ENCODE assay signal across 7 cellular contexts in genomic region chr15:52112203-52112750, GRCh38. TPM values are rescaled to one million over a fixed set of nuclear protein-coding genes. Genes with fewer than 3 reads are reported as not detected.
DNase-seq lines count a peak whose midpoint lies in the region; ATAC-seq and TF ChIP-seq lines count a peak whose summit lies in the region.

No MANE protein-coding gene starts in this region.

- no peaks in the 10 kb centered on the region for H3K36me3 ChIP-seq in effector memory CD4-positive, alpha-beta T cell (ENCODE audit: control insufficient read depth, insufficient read depth, low read length)

- peaks cover 13% of the 10 kb centered on the region; the same call in 1 of the 2 replicates for H3K27me3 Mint-ChIP-seq in HFFc6 (ENCODE audit: insufficient read depth)
- H3K27me3 Mint-ChIP-seq in activated CD4-positive, alpha-beta T cell treated with anti-CD3 and anti-CD28 coated beads, Interleukin-2, amount 10 ng/mL, durations not matched to agents 7 days and 5 days, result peaks cover 44% of the 10 kb centered on the region

- peaks cover 7% of the 10 kb centered on the region for H3K4me1 ChIP-seq in effector memory CD4-positive, alpha-beta T cell (ENCODE audit: control insufficient read depth, insufficient read depth, low read length, poor library complexity, severe bottlenecking)

- no peak for DNase-seq in HFFc6
- DNase-seq in activated CD4-positive, alpha-beta T cell treated with anti-CD3 and anti-CD28 coated beads, Interleukin-2, amount 10 ng/mL, durations not matched to agents 7 days and 5 days, result peak; percentile 49
- peak in 2 of 3 donors; percentile 8 to 10 for DNase-seq in effector memory CD4-positive, alpha-beta T cell
- no peak for DNase-seq in omental fat pad (ENCODE audit: low spot score)
- DNase-seq in NCI-H2196 (lab: John Stamatoyannopoulos, UW; ENCODE audit: unreplicated experiment), result no peak
- no peak for DNase-seq in NCI-H446 (lab: John Stamatoyannopoulos, UW)

- POLR2A ChIA-PET in activated CD4-positive, alpha-beta T cell treated with anti-CD3 and anti-CD28 coated beads, Interleukin-2, amount 10 ng/mL, durations not matched to agents 7 days and 5 days (lab: Charles Lee), result no interaction called here

- TF ChIP-seq CTCF in HFFc6 (IDR thresholded peaks at IDR 0.05), result peak; percentile 15; the same call in 1 of the 2 replicates
- TF ChIP-seq CTCF in omental fat pad (IDR thresholded peaks at IDR 0.05), result no peak

- H3K27ac ChIP-seq in effector memory CD4-positive, alpha-beta T cell (ENCODE audit: insufficient read depth, low read length, poor library complexity, severe bottlenecking), result no peak overlapping the region

- no peaks in the 10 kb centered on the region for H3K27me3 ChIP-seq in effector memory CD4-positive, alpha-beta T cell (replicated peaks; ENCODE audit: control insufficient read depth, insufficient read depth, low read length, poor library complexity, severe bottlenecking)

- no peaks in the 10 kb centered on the region for H3K9me3 Mint-ChIP-seq in HFFc6
- H3K9me3 Mint-ChIP-seq in activated CD4-positive, alpha-beta T cell treated with anti-CD3 and anti-CD28 coated beads, Interleukin-2, amount 10 ng/mL, durations not matched to agents 7 days and 5 days, result no peaks in the 10 kb centered on the region

- H3K9me3 ChIP-seq in effector memory CD4-positive, alpha-beta T cell (ENCODE audit: control insufficient read depth, low read length), result no peaks in the 10 kb centered on the region

- H3K4me3 ChIP-seq in effector memory CD4-positive, alpha-beta T cell (ENCODE audit: insufficient read depth, low read depth, low read length, poor library complexity, severe bottlenecking), result peak overlapping the region; percentile 48

- ATAC-seq in omental fat pad (ENCODE audit: low FRiP score) (peak; percentile 67), GM18520 (IDR thresholded peaks at IDR 0.05; ENCODE audit: unreplicated experiment) (no peak)

- H3K36me3 Mint-ChIP-seq in HFFc6 (ENCODE audit: low read depth), result no peaks in the 10 kb centered on the region
- H3K36me3 Mint-ChIP-seq in activated CD4-positive, alpha-beta T cell treated with anti-CD3 and anti-CD28 coated beads, Interleukin-2, amount 10 ng/mL, durations not matched to agents 7 days and 5 days (ENCODE audit: low read depth), result no peaks in the 10 kb centered on the region

- H3K4me3 Mint-ChIP-seq in HFFc6, result peak overlapping the region; percentile 51; the same call in 1 of the 2 replicates
- H3K4me3 Mint-ChIP-seq in activated CD4-positive, alpha-beta T cell treated with anti-CD3 and anti-CD28 coated beads, Interleukin-2, amount 10 ng/mL, durations not matched to agents 7 days and 5 days, result peak overlapping the region; percentile 51

- H3K27ac Mint-ChIP-seq in HFFc6, result peak overlapping the region; percentile 36; the same call in 1 of the 2 replicates
- H3K27ac Mint-ChIP-seq in activated CD4-positive, alpha-beta T cell treated with anti-CD3 and anti-CD28 coated beads, Interleukin-2, amount 10 ng/mL, durations not matched to agents 7 days and 5 days, result no peak overlapping the region

- peaks cover 17% of the 10 kb centered on the region for H3K4me1 Mint-ChIP-seq in HFFc6 (ENCODE audit: low read depth)
- peaks cover 11% of the 10 kb centered on the region for H3K4me1 Mint-ChIP-seq in activated CD4-positive, alpha-beta T cell treated with anti-CD3 and anti-CD28 coated beads, Interleukin-2, amount 10 ng/mL, durations not matched to agents 7 days and 5 days

- CTCF ChIA-PET in activated CD4-positive, alpha-beta T cell treated with anti-CD3 and anti-CD28 coated beads, Interleukin-2, amount 10 ng/mL, durations not matched to agents 7 days and 5 days (lab: Charles Lee), result interaction anchor here (0.7 to 1.1 kb wide), 3 partner anchors 9 to 132 kb away, joined by 3 to 6 read pairs (median 3); no protein-coding TSS in a partner anchor

RNA-seq across cellular contexts. Expression of gene BCL2L10, which starts 0.3 kb away (rescaled TPM):
- total RNA-seq in HFFc6 (2021; fragmentation: NEBNext Ultra II Directional; extraction: Animal tissue kit (Norgen Biotek cat#: 25700)), result under 1 TPM in 2 of 6 experiments, not detected in 4; 0.25 to 0.30 TPM
- total RNA-seq in activated CD4-positive, alpha-beta T cell treated with anti-CD3 and anti-CD28 coated beads, Interleukin-2, amount 10 ng/mL, durations not matched to agents 7 days and 5 days, result under 1 TPM in 1 of 2 experiments, not detected in 1; 0.27 TPM
- total RNA-seq in omental fat pad, result under 1 TPM in 2 of 4 donors, not detected in 2; 0.56 to 0.72 TPM

Comparison
In these comparisons a context has a peak if more than half of its experiments do, and no peak if none do; other contexts are left out.
1. DNase-seq: peak in activated CD4-positive, alpha-beta T cell treated with anti-CD3 and anti-CD28 coated beads, Interleukin-2, amount 10 ng/mL, durations not matched to agents 7 days and 5 days (single experiment) and effector memory CD4-positive, alpha-beta T cell (2 of 3); none in HFFc6 (single experiment), omental fat pad (single experiment), NCI-H2196 (single experiment) and NCI-H446 (0 of 2).